Comparison of ENCODE assay signal across 8 cellular contexts in the genomic region with DNA sequence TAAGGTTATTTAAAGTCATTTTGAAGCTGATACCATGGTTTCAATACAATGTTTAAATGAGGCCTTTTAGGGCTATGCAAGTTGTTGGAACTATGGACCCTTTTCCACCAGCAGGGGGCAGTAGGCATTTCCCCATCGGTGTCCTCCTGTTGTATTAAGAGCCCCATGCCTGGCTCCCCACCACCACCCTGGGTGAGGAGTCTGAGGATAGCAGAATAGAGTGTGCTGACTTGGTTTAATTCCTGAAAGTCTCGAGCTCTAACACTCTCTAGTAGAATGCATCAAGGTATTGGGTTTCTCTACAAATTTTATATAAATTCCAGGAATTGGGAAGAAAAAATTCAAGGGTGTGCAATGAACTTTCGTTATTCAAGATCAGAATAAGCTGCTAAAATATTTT.
DNase-seq lines count a peak whose midpoint lies in the region; ATAC-seq and TF ChIP-seq lines count a peak whose summit lies in the region.

No MANE protein-coding gene starts in this region.

- H3F3A ChIP-seq in SU-DHL-6 (ENCODE audit: insufficient read depth): no peaks in the 10 kb centered on the region

- H4K20me1 ChIP-seq in SU-DHL-6 (ENCODE audit: low read depth, low read length): no peaks in the 10 kb centered on the region

- no peak overlapping the region for H3K9ac ChIP-seq in SU-DHL-6 (ENCODE audit: low read length)

- H3K79me2 ChIP-seq in SU-DHL-6 (ENCODE audit: insufficient read depth, low read length): no peaks in the 10 kb centered on the region

- peak; percentile 95 for ATAC-seq in GM21381 (IDR thresholded peaks at IDR 0.05; ENCODE audit: unreplicated experiment)

- no peaks in the 10 kb centered on the region for H3K36me3 ChIP-seq in SU-DHL-6 (ENCODE audit: low read length)

- TF ChIP-seq CTCF in HL-60 (IDR thresholded peaks at IDR 0.05; ENCODE audit: insufficient read depth, low read length): peak; percentile 32
- TF ChIP-seq CTCF in SU-DHL-6 (IDR thresholded peaks at IDR 0.05; ENCODE audit: insufficient read depth, low read length, poor library complexity, severe bottlenecking): peak; percentile 45
- peak; percentile 44 for TF ChIP-seq CTCF in astrocyte of the cerebellum (IDR thresholded peaks at IDR 0.05; ENCODE audit: low read depth, low read length, missing control alignments)

- H3K27ac ChIP-seq in HL-60 (replicated peaks): no peak overlapping the region
- H3K27ac ChIP-seq in SU-DHL-6 (ENCODE audit: low read depth, low read length): no peak overlapping the region

- H2AFZ ChIP-seq in SU-DHL-6 (ENCODE audit: low read depth, low read length, severe bottlenecking): no peak overlapping the region

- no peak overlapping the region for H3K4me2 ChIP-seq in SU-DHL-6 (ENCODE audit: low read depth, low read length, poor library complexity, severe bottlenecking)

- H3K9me3 ChIP-seq in SU-DHL-6 (ENCODE audit: insufficient read depth, low read length): no peaks in the 10 kb centered on the region

- no peaks in the 10 kb centered on the region for H3K9me2 ChIP-seq in SU-DHL-6 (replicated peaks; ENCODE audit: insufficient read depth, low read length)

- in situ Hi-C loops in astrocyte of the cerebellum (cut with HindIII; ENCODE audit: low sequenced_read_pairs): no loop called here

- DNase-seq in EH (ENCODE audit: low read depth) (peak; percentile 52), HL-60 (ENCODE audit: low read depth in 1 of 2, low spot score in 1 of 2) (peak; percentile 26 to 71), astrocyte of the cerebellum (ENCODE audit: low read depth) (no peak), iPS-NIHi11 (ENCODE audit: low spot score) (peak; percentile 86), cortex of kidney (lab: John Stamatoyannopoulos, UW) (no peak)
- DNase-seq in stimulated activated CD4-positive, alpha-beta T cell treated with anti-CD3 and anti-CD28 coated beads, Interleukin-1b, Interleukin-23, amount 100 ng/mL, for 24 hours (ENCODE audit: low read depth in 4 of 4, low spot score in 1 of 4): peak; percentile 28 to 52 (median 40)

- H3K27me3 ChIP-seq in HL-60 (ENCODE audit: insufficient read depth, poor library complexity, severe bottlenecking): no peaks in the 10 kb centered on the region
- no peaks in the 10 kb centered on the region for H3K27me3 ChIP-seq in SU-DHL-6 (ENCODE audit: low read length)

- H3K4me3 ChIP-seq in HL-60 (replicated peaks; ENCODE audit: insufficient read depth, low read length): no peak overlapping the region
- H3K4me3 ChIP-seq in SU-DHL-6 (ENCODE audit: insufficient read depth, low read length, poor library complexity, severe bottlenecking): no peak overlapping the region
- no peak overlapping the region for H3K4me3 ChIP-seq in astrocyte of the cerebellum (ENCODE audit: low read depth, low read length)

Comparison
In these comparisons a context has a peak if more than half of its experiments do, and no peak if none do; other contexts are left out.
1. DNase-seq: peak in EH (single experiment), HL-60 (2 of 2), iPS-NIHi11 (single experiment) and stimulated activated CD4-positive, alpha-beta T cell treated with anti-CD3 and anti-CD28 coated beads, Interleukin-1b, Interleukin-23, amount 100 ng/mL, for 24 hours (4 of 4); none in astrocyte of the cerebellum (single experiment) and cortex of kidney (single experiment).
2. Peak in every context shown above with its lines, with median percentiles within 50 percentile points of each other: CTCF ChIP-seq.